Comparison of ENCODE assay signal across 10 cellular contexts in genomic region chr3:45676248-45677044, GRCh38. TPM values are rescaled to one million over a fixed set of nuclear protein-coding genes. Genes with fewer than 3 reads are reported as not detected.
DNase-seq lines count a peak whose midpoint lies in the region; ATAC-seq and TF ChIP-seq lines count a peak whose summit lies in the region.
"Had no signal": no experiment of that assay in that cellular context is flagged by ENCODE, and none has a peak within 500 bp of the region (broad histone marks: within the 10 kb centered on the region; RNA-seq: fewer than 3 reads in every experiment).

No MANE protein-coding gene starts in this region.

- 16% methylated on average over 6 of the region's 7 CpGs for WGBS in mammary epithelial cell (ENCODE audit: low coverage, missing lambda C conversion rate)
- 76 to 88% methylated on average over 2 to 5 of the region's 7 CpGs for WGBS in mesodermal cell (ENCODE audit: insufficient coverage in 2 of 2), 2 experiments
- WGBS in upper lobe of left lung, 2 donors = 39 to 53% methylated on average over 7 of the region's 7 CpGs

- H4K20me1 ChIP-seq in mammary epithelial cell (ENCODE audit: insufficient read depth, low read length) = no peaks in the 10 kb centered on the region

- H3K27ac Mint-ChIP-seq in activated naive CD4-positive, alpha-beta T cell treated with anti-CD3 and anti-CD28 coated beads for 36 hours = peak overlapping the region; percentile 89

- dilution Hi-C loops in mammary epithelial cell (cut with HindIII; ENCODE audit: low sequenced_read_pairs) = no loop called here

- in situ Hi-C loops in mammary epithelial cell (cut with MboI; ENCODE audit: low sequenced_read_pairs in 2 of 2) = no loop called here

- H3K36me3 ChIP-seq in mammary epithelial cell (ENCODE audit: insufficient read depth, low read length) (peaks cover 4% of the 10 kb centered on the region), mesodermal cell (ENCODE audit: control insufficient read depth, insufficient read depth, low read length) (peaks cover 38% of the 10 kb centered on the region), upper lobe of left lung (peaks cover 19 to 60% (median 39%) of the 10 kb centered on the region in 4 donors)

- no peak overlapping the region for H3K9ac ChIP-seq in mammary epithelial cell (ENCODE audit: insufficient read depth, low read length)

- no peaks in the 10 kb centered on the region for H3K27me3 Mint-ChIP-seq in activated naive CD4-positive, alpha-beta T cell treated with anti-CD3 and anti-CD28 coated beads for 36 hours (ENCODE audit: low read depth)

- H3K36me3 Mint-ChIP-seq in activated naive CD4-positive, alpha-beta T cell treated with anti-CD3 and anti-CD28 coated beads for 36 hours (ENCODE audit: low read depth) = peaks cover 22% of the 10 kb centered on the region

- intact Hi-C loops in activated naive CD4-positive, alpha-beta T cell treated with anti-CD3 and anti-CD28 coated beads for 36 hours (cut with micrococcal nuclease) = loop anchor here (1.0 kb wide), 1 partner anchor 13 kb away; the partner anchor contains the start of gene SACM1L
- intact Hi-C loops in mammary epithelial cell (cut with micrococcal nuclease) = loop anchor here (1.0 to 10.0 kb wide), 2 partner anchors 12 to 552 kb away; no protein-coding TSS in a partner anchor

- H3K27me3 ChIP-seq in mammary epithelial cell (ENCODE audit: insufficient read depth, low read length) (no peaks in the 10 kb centered on the region), upper lobe of left lung (no peaks in the 10 kb centered on the region)

- H2AFZ ChIP-seq in mammary epithelial cell (ENCODE audit: low read depth, low read length) = peak overlapping the region; percentile 79

- no TSS peak for BruUV-seq in mammary epithelial cell (replicated peaks; lab: Mats Ljungman, UMichigan)

- H3K27ac ChIP-seq in mammary epithelial cell (ENCODE audit: insufficient read depth, low read depth, low read length) = peak overlapping the region; percentile 40
- H3K27ac ChIP-seq in mesodermal cell (ENCODE audit: low read depth, low read length, severe bottlenecking) = peak overlapping the region; percentile 10
- H3K27ac ChIP-seq in upper lobe of left lung = peak overlapping the region; percentile 68 to 91 (median 78)

- peak; percentile 30 for DNase-seq in activated naive CD4-positive, alpha-beta T cell treated with anti-CD3 and anti-CD28 coated beads for 36 hours
- DNase-seq in activated naive CD4-positive, alpha-beta T cell (lab: John Stamatoyannopoulos, UW) = no peak
- DNase-seq in mammary epithelial cell (no peak), upper lobe of left lung (peak in 1 of 2 donors; percentile 37), erythroblast (lab: John Stamatoyannopoulos, UW) (no peak), cerebellar cortex (ENCODE audit: low spot score) (no peak)
- DNase-seq: NCI-H2029 treated with DMSO at 0.1 percent for 48 hours, occipital lobe had no signal

- H3K9me3 ChIP-seq in mammary epithelial cell (replicated peaks; ENCODE audit: insufficient read depth, low read length) = no peaks in the 10 kb centered on the region
- H3K9me3 ChIP-seq in mesodermal cell (ENCODE audit: control insufficient read depth, low read length) = no peaks in the 10 kb centered on the region
- H3K9me3 ChIP-seq in upper lobe of left lung = no peaks in the 10 kb centered on the region

- TF ChIP-seq EP300 in upper lobe of left lung (IDR thresholded peaks at IDR 0.05) = no peak

- H3K9me3 Mint-ChIP-seq in activated naive CD4-positive, alpha-beta T cell treated with anti-CD3 and anti-CD28 coated beads for 36 hours = no peaks in the 10 kb centered on the region

- peak overlapping the region; percentile 48 for H3K4me2 ChIP-seq in mammary epithelial cell (ENCODE audit: insufficient read depth, low read depth, low read length)

- TF ChIP-seq CTCF in mammary epithelial cell (conservative IDR thresholded peaks at IDR 0.05 in 1 of 2, IDR thresholded peaks at IDR 0.05 in 1 of 2; ENCODE audit: extremely low read depth in 1 of 2, insufficient read depth in 1 of 2, low read depth in 1 of 2, low read length in 2 of 2) (peak in 1 of 2 donors; percentile 16), upper lobe of left lung (IDR thresholded peaks at IDR 0.05) (no peak)

- peaks cover 28% of the 10 kb centered on the region for H3K4me1 Mint-ChIP-seq in activated naive CD4-positive, alpha-beta T cell treated with anti-CD3 and anti-CD28 coated beads for 36 hours (ENCODE audit: low read depth)

- no peaks in the 10 kb centered on the region for H3K79me2 ChIP-seq in mammary epithelial cell (ENCODE audit: insufficient read depth, low read length)

- peaks cover 27% of the 10 kb centered on the region for H3K4me1 ChIP-seq in mammary epithelial cell (ENCODE audit: insufficient read depth, low read length)
- H3K4me1 ChIP-seq in mesodermal cell (ENCODE audit: control insufficient read depth, insufficient read depth, low read length, poor library complexity, severe bottlenecking) = peaks cover 29% of the 10 kb centered on the region
- peaks cover 23 to 38% (median 29%) of the 10 kb centered on the region in 4 donors for H3K4me1 ChIP-seq in upper lobe of left lung

- CTCF ChIA-PET in activated naive CD4-positive, alpha-beta T cell treated with anti-CD3 and anti-CD28 coated beads for 36 hours (lab: Charles Lee) = interaction anchor here (0.7 to 3.3 kb wide), 4 partner anchors 11 to 47 kb away, joined by 3 to 18 read pairs (median 4); partner anchors contain the start of gene SACM1L
- CTCF ChIA-PET in mammary epithelial cell (lab: Charles Lee; ENCODE audit: low non-redundant PET) = interaction anchor here (1.3 kb wide), 1 partner anchor 16 kb away, joined by 6 read pairs; no protein-coding TSS in a partner anchor

- H3K4me3 ChIP-seq in mammary epithelial cell (replicated peaks in 1 of 3; ENCODE audit: insufficient read depth in 1 of 3, low read depth in 2 of 3, low read length in 3 of 3) = peak overlapping the region in 2 of 3 experiments; percentile 5 to 19
- no peak overlapping the region for H3K4me3 ChIP-seq in mesodermal cell (ENCODE audit: extremely low read depth, insufficient read depth, low read length, poor library complexity, severe bottlenecking)
- H3K4me3 ChIP-seq in upper lobe of left lung = no peak overlapping the region

- TF ChIP-seq POLR2A in upper lobe of left lung (IDR thresholded peaks at IDR 0.05) (no peak), erythroblast (IDR thresholded peaks at IDR 0.05; ENCODE audit: low read length) (no peak)

- H3K4me3 Mint-ChIP-seq in activated naive CD4-positive, alpha-beta T cell treated with anti-CD3 and anti-CD28 coated beads for 36 hours = peak overlapping the region; percentile 63

- no peak for ATAC-seq in upper lobe of left lung (ENCODE audit: low FRiP score in 2 of 2)
- no peak for ATAC-seq in HG03175 (IDR thresholded peaks at IDR 0.05; ENCODE audit: unreplicated experiment)

RNA-seq across cellular contexts. Expression of gene SACM1L, which starts 12.8 kb away (rescaled TPM):
- total RNA-seq in activated naive CD4-positive, alpha-beta T cell treated with anti-CD3 and anti-CD28 coated beads for 36 hours = 10 to 100 TPM; 44.9 to 51.0 TPM
- total RNA-seq in mammary epithelial cell = 10 to 100 TPM; 27.8 to 39.3 TPM
- 11.5 TPM for polyA plus RNA-seq in mammary epithelial cell
- 50.4 TPM for polyA minus RNA-seq in mammary epithelial cell
- 35.1 TPM for polyA plus RNA-seq in mesodermal cell (2013, experiment 1 of 2)
- 37.1 TPM for polyA plus RNA-seq in mesodermal cell (2013, experiment 2 of 2)
- total RNA-seq in upper lobe of left lung = 100 to 1,000 TPM in 1 of 6 donors, 10 to 100 TPM in 5; 29.9 to 102 (median 63.9) TPM

Comparison
In these comparisons a context has a peak if more than half of its experiments do, and no peak if none do; other contexts are left out.
1. H3K27ac ChIP-seq: peak in every context shown above with its lines; median percentile 78 in upper lobe of left lung; 40 in mammary epithelial cell; 10 in mesodermal cell.
2. H3K4me3 ChIP-seq: peak in mammary epithelial cell (2 of 3); none in mesodermal cell (single experiment) and upper lobe of left lung (0 of 4).